In the genomic region with DNA sequence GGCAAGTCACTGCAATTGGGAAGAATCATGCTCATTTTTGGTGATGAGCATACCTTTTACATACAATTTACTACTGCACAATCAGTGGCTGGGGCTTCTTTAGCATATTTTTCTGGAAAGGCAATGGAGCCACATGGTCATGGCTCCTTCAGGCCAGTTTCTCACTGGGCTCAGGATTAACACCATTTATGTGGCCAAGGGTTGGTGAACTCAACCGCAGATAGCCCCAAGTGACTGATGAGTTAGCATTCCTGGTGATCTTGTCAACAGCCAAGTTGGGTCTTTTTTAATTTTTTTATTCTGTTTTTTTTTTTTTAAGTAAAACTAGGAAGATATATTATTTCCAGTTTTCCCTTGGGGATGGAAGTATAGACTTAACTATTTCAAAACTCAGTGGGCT, we compare ENCODE assay signal across 32 cellular contexts.
"Had no signal": no experiment of that assay in that cellular context is flagged by ENCODE, and none has a peak within 500 bp of the region (broad histone marks: within the 10 kb centered on the region; RNA-seq: fewer than 3 reads in every experiment).

No MANE protein-coding gene starts in this region.

- H3K4me1 ChIP-seq: adrenal gland, body of pancreas had no signal

- DNase-seq: activated CD4-positive, alpha-beta memory T cell treated with anti-CD3 and anti-CD28 coated beads for 36 hours; activated CD4-positive, alpha-beta T cell treated with anti-CD3 and anti-CD28 coated beads for 36 hours; activated CD4-positive, alpha-beta T cell treated with anti-CD3 and anti-CD28 coated beads, Interleukin-2, amount 10 ng/mL, durations not matched to agents 24 days and 14 days; activated CD4-positive, CD25-positive, alpha-beta regulatory T cell; activated CD4-positive, CD25-positive, alpha-beta regulatory T cell treated with anti-CD3 and anti-CD28 coated beads, Interleukin-2, amount 50 U/mL, for 72 hours; activated CD8-positive, alpha-beta memory T cell treated with anti-CD3 and anti-CD28 coated beads, Interleukin-2, amount 10 ng/mL, durations not matched to agents 7 days and 5 days; activated CD8-positive, alpha-beta memory T cell treated with anti-CD3 and anti-CD28 coated beads, Interleukin-2, amount 50 U/mL, for 4 hours; activated CD8-positive, alpha-beta T cell treated with anti-CD3 and anti-CD28 coated beads, Interleukin-2, amount 10 ng/mL, durations not matched to agents 7 days and 5 days; activated effector memory CD4-positive, alpha-beta T cell treated with anti-CD3 and anti-CD28 coated beads, Interleukin-2, amount 50 U/mL, for 16 hours; activated naive CD4-positive, alpha-beta T cell treated with anti-CD3 and anti-CD28 coated beads for 36 hours; activated naive CD8-positive, alpha-beta T cell treated with anti-CD3 and anti-CD28 coated beads for 36 hours; activated naive CD8-positive, alpha-beta T cell treated with anti-CD3 and anti-CD28 coated beads, Interleukin-2, amount 50 U/mL, for 24 hours; activated T-cell treated with anti-CD3 and anti-CD28 coated beads, Interleukin-2, amount 50 U/mL, for 1 hour; activated T-cell treated with anti-CD3 and anti-CD28 coated beads, Interleukin-2, amount 50 U/mL, for 48 hours; adrenal gland; amygdala; aorta; body of pancreas; caudate nucleus; cortex of kidney; dermis blood vessel endothelial cell; effector CD4-positive, alpha-beta T cell; effector memory CD8-positive, alpha-beta T cell; erythroblast; foreskin fibroblast; head of caudate nucleus; T-cell; T-helper 17 cell; T1000 had no signal

- H3K9me3 ChIP-seq: body of pancreas, esophagus muscularis mucosa had no signal

- H3K27me3 ChIP-seq: adrenal gland, body of pancreas, esophagus muscularis mucosa had no signal

- H3K4me3 ChIP-seq: adrenal gland, body of pancreas, esophagus muscularis mucosa had no signal

- H3K27ac ChIP-seq: adrenal gland, body of pancreas, esophagus muscularis mucosa had no signal

- H3K36me3 ChIP-seq: adrenal gland, esophagus muscularis mucosa had no signal

- ATAC-seq: activated CD4-positive, alpha-beta T cell treated with anti-CD3 and anti-CD28 coated beads for 36 hours; activated CD8-positive, alpha-beta memory T cell treated with anti-CD3 and anti-CD28 coated beads, Interleukin-2, amount 10 ng/mL, durations not matched to agents 7 days and 5 days; activated CD8-positive, alpha-beta T cell treated with anti-CD3 and anti-CD28 coated beads, Interleukin-2, amount 10 ng/mL, durations not matched to agents 7 days and 5 days; activated naive CD8-positive, alpha-beta T cell treated with anti-CD3 and anti-CD28 coated beads, Interleukin-2, amount 50 U/mL, for 24 hours; body of pancreas; effector memory CD8-positive, alpha-beta T cell; T-cell; T-helper 17 cell had no signal

- FAIRE-seq: colon, frontal cortex had no signal
